Comparison of ENCODE assay signal across 23 cellular contexts in the genomic region with DNA sequence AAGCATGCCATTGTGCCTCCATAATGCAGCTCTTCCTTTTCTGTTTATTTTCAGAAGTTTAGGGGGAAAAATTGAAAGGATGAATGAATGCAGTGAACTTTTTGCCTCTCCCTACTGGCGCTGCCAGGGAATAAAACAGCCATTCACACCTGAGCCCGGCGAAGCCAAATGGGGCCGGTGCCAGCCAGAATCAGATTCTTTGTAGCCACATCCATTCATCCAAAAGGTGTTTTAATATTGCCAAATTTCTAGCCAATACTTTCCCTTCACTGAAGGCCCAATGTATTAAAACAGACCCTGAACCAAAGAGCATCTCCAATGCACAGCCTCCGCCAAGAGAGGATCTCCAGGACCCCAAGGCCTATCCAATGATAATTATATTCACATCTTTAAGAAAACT. TPM values are rescaled to one million over a fixed set of nuclear protein-coding genes. Genes with fewer than 3 reads are reported as not detected.
A peak's percentile ranks its signal among the peaks of the same experiment; 100 is the strongest.
DNase-seq lines count a peak whose midpoint lies in the region; ATAC-seq and TF ChIP-seq lines count a peak whose summit lies in the region.
"Had no signal": no experiment of that assay in that cellular context is flagged by ENCODE, and none has a peak within 500 bp of the region (broad histone marks: within the 10 kb centered on the region; RNA-seq: fewer than 3 reads in every experiment).

No MANE protein-coding gene starts in this region.

- H3K4me2 ChIP-seq in neuronal stem cell (ENCODE audit: insufficient read depth, low read length, poor library complexity, severe bottlenecking) (no peak overlapping the region), skeletal muscle satellite cell (ENCODE audit: low read length) (peak overlapping the region; percentile 80)
- H3K4me2 ChIP-seq: A549 had no signal

- no peak overlapping the region for H4K8ac ChIP-seq in neuronal stem cell (ENCODE audit: low read depth, low read length)

- H3K4me3 ChIP-seq in heart right ventricle (peak overlapping the region in 1 of 10 donors; percentile 1), neuronal stem cell (ENCODE audit: low read length in 2 of 2) (no peak overlapping the region), skeletal muscle satellite cell (ENCODE audit: low read length) (no peak overlapping the region)
- H3K4me3 ChIP-seq: A549, K562, MG63 had no signal

- H2BK15ac ChIP-seq in neuronal stem cell (ENCODE audit: low read length): peak overlapping the region; percentile 63

- no peak overlapping the region for H2BK120ac ChIP-seq in neuronal stem cell (ENCODE audit: low read depth, low read length)

- H4K91ac ChIP-seq in neuronal stem cell (ENCODE audit: low read depth, low read length, poor library complexity): no peak overlapping the region

- H3K36me3 ChIP-seq in heart right ventricle (peaks cover 0 to 4% (median 0%) of the 10 kb centered on the region in 9 donors), neuronal stem cell (replicated peaks in 1 of 2; ENCODE audit: control insufficient read depth in 2 of 2, insufficient read depth in 2 of 2, low read length in 2 of 2) (no peaks in the 10 kb centered on the region), skeletal muscle satellite cell (ENCODE audit: insufficient read depth, low read length) (no peaks in the 10 kb centered on the region)
- H3K36me3 ChIP-seq: MG63 had no signal

- no peak overlapping the region for H2BK5ac ChIP-seq in neuronal stem cell (ENCODE audit: low read length)

- peak overlapping the region; percentile 39 to 94 (median 87) for H3K27ac ChIP-seq in heart right ventricle
- H3K27ac ChIP-seq in neuronal stem cell (replicated peaks; ENCODE audit: low read length): no peak overlapping the region
- H3K27ac ChIP-seq: A549, HL-60 had no signal

- no peak overlapping the region for H3K18ac ChIP-seq in neuronal stem cell (ENCODE audit: low read length)

- H3K4me1 ChIP-seq in heart right ventricle (peaks cover 29 to 92% (median 55%) of the 10 kb centered on the region in 9 donors), neuronal stem cell (ENCODE audit: control insufficient read depth in 2 of 2, insufficient read depth in 1 of 2, low read depth in 1 of 2, low read length in 2 of 2) (peaks cover 23 to 40% of the 10 kb centered on the region in 2 donors), skeletal muscle satellite cell (ENCODE audit: control insufficient read depth, insufficient read depth, low read length) (peaks cover 74% of the 10 kb centered on the region)

- no peak overlapping the region for H3K14ac ChIP-seq in neuronal stem cell (ENCODE audit: low read length)

- H3K9ac ChIP-seq in neuronal stem cell (ENCODE audit: low read depth, low read length, poor library complexity): no peak overlapping the region
- peak overlapping the region; percentile 26 for H3K9ac ChIP-seq in skeletal muscle satellite cell (ENCODE audit: low read depth, low read length)

- no peaks in the 10 kb centered on the region for H3K79me1 ChIP-seq in neuronal stem cell (ENCODE audit: low read depth, low read length)

- H3K4ac ChIP-seq in neuronal stem cell (ENCODE audit: low read length): no peak overlapping the region

- no peaks in the 10 kb centered on the region for H3K9me3 ChIP-seq in heart right ventricle
- no peaks in the 10 kb centered on the region for H3K9me3 ChIP-seq in neuronal stem cell (replicated peaks in 1 of 2; ENCODE audit: control insufficient read depth in 2 of 2, insufficient read depth in 1 of 2, low read depth in 1 of 2, low read length in 2 of 2)
- H3K9me3 ChIP-seq in skeletal muscle satellite cell (replicated peaks; ENCODE audit: low read length): no peaks in the 10 kb centered on the region
- H3K9me3 ChIP-seq: A549, BE2C, MG63 had no signal

- DNase-seq in COLO829 (ENCODE audit: low spot score) (peak; percentile 60), heart right ventricle (no peak), neuronal stem cell (ENCODE audit: low spot score) (no peak), left lobe of liver (ENCODE audit: low spot score) (no peak), RPMI8226 (no peak), CD1c-positive myeloid dendritic cell (ENCODE audit: extremely low spot score) (no peak)
- DNase-seq: CD4-positive, CD25-positive, alpha-beta regulatory T cell; COR-L47; DMS79; MG63; NCI-H1417 treated with DMSO at 0.1 percent for 48 hours; NCI-H187; NCI-H446 treated with DMSO at 0.1 percent for 48 hours; NCI-H526 treated with DMSO at 0.1 percent for 48 hours; SHP77 treated with DMSO at 0.1 percent for 48 hours had no signal

- intact Hi-C loops in heart right ventricle (cut with DNase I): loop anchor here in 1 of 10 donors (10.0 kb wide), 1 partner anchor 1027 kb away; no protein-coding TSS in a partner anchor

- peak overlapping the region; percentile 33 for H2AK5ac ChIP-seq in neuronal stem cell (ENCODE audit: low read depth, low read length)

- peaks cover 0 to 24% (median 11%) of the 10 kb centered on the region in 7 donors for H3K27me3 ChIP-seq in heart right ventricle
- H3K27me3 ChIP-seq in neuronal stem cell (ENCODE audit: control insufficient read depth in 3 of 3, insufficient read depth in 3 of 3, low read depth in 1 of 3, low read length in 3 of 3): peaks cover 0 to 7% (median 3%) of the 10 kb centered on the region in 3 experiments
- no peaks in the 10 kb centered on the region for H3K27me3 ChIP-seq in skeletal muscle satellite cell (ENCODE audit: control insufficient read depth, insufficient read depth, low read length)
- H3K27me3 ChIP-seq: BE2C, MG63 had no signal

- TF ChIP-seq CTCF in heart right ventricle (IDR thresholded peaks at IDR 0.05): no peak

- H2AFZ ChIP-seq in neuronal stem cell (ENCODE audit: low read length): no peak overlapping the region

- ATAC-seq in heart right ventricle: no peak
- ATAC-seq in left lobe of liver: no peak
- no peak for ATAC-seq in HG03135 (IDR thresholded peaks at IDR 0.05; ENCODE audit: unreplicated experiment)
- ATAC-seq: A549, HepG2, K562 had no signal

- no peak overlapping the region for H3K23ac ChIP-seq in neuronal stem cell (ENCODE audit: low read depth, low read length, poor library complexity)

- WGBS in heart right ventricle, 2 donors: 85 to 93% methylated on average over 5 of the region's 5 CpGs
- WGBS in neuronal stem cell (ENCODE audit: extremely low coverage in 2 of 2, insufficient read length in 2 of 2, insufficient replicate concordance in 1 of 2), 2 donors: no CpG with 5 or more reads among the region's 5 CpGs

- peak overlapping the region; percentile 85 for H2BK12ac ChIP-seq in neuronal stem cell (ENCODE audit: low read length)

RNA-seq across cellular contexts. Expression of a gene that starts 12.2 kb away (rescaled TPM):
- total RNA-seq in heart right ventricle (10 to 100 TPM in 1 of 10 donors, 1 to 10 TPM in 9; 4.3 to 12.2 (median 5.6) TPM), left lobe of liver (not detected)
- polyA plus RNA-seq in heart right ventricle: 10 to 100 TPM in 1 of 2 donors, 1 to 10 TPM in 1; 3.9 to 10.7 TPM
- 3.3 TPM for polyA plus RNA-seq in neuronal stem cell (2013, experiment 1 of 2)
- 3.1 TPM for polyA plus RNA-seq in neuronal stem cell (2013, experiment 2 of 2)
- total RNA-seq in skeletal muscle satellite cell (2012; rRNA removed): 12.9 and 16.2 TPM in 2 replicates
- total RNA-seq: CD4-positive, CD25-positive, alpha-beta regulatory T cell; HepG2; HT-29; K562 had no signal
- polyA plus RNA-seq: CD4-positive, CD25-positive, alpha-beta regulatory T cell; HepG2; K562 had no signal
